16 cellular contexts compared by ENCODE assay signal in the genomic region with DNA sequence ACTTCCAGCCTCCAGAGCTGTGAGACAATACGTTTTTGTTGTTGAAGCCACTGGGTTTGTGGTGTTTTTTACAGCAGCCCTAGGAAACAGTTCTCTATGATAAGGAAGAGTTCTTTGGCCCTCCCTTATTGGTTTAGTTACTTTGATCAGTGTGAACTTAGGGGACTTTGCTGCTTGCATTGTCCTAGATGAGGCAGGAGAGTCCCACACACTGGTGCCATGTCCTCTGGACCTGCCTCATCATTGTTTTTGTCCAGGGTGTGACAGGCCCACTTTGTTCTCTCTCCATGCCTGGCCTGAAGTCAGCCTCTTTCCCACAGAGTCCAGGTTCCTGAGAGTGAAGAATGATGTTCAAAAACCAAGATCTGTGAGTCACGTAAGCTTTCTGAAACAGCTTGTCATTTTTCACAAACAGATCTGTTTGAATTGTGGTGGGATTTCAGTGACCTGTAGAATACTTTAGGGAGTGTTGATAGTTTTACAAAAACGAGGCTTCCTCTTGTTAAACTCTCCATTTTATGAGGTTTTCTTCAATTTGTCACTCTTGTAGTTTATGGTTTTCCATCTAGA.
DNase-seq lines count a peak whose midpoint lies in the region; ATAC-seq and TF ChIP-seq lines count a peak whose summit lies in the region.
"Had no signal": no experiment of that assay in that cellular context is flagged by ENCODE, and none has a peak within 500 bp of the region (broad histone marks: within the 10 kb centered on the region; RNA-seq: fewer than 3 reads in every experiment).

No MANE protein-coding gene starts in this region.

- no peak overlapping the region for H3K56ac ChIP-seq in IMR-90 (ENCODE audit: extremely low read depth, insufficient read depth, low read length)

- H3K14ac ChIP-seq in IMR-90 (replicated peaks; ENCODE audit: low read depth, low read length): no peak overlapping the region

- TF ChIP-seq CTCF in IMR-90 (conservative IDR thresholded peaks at IDR 0.05; ENCODE audit: low read depth, low read length): no peak
- no peak for TF ChIP-seq CTCF in chondrocyte (IDR thresholded peaks at IDR 0.05)
- no peak for TF ChIP-seq CTCF in esophagus squamous epithelium (IDR thresholded peaks at IDR 0.05)

- intact Hi-C loops in IMR-90 (cut with micrococcal nuclease) (no loop called here), esophagus squamous epithelium (cut with DNase I) (no loop called here)

- no peak overlapping the region for H4K8ac ChIP-seq in IMR-90 (ENCODE audit: low read depth in 2 of 2, low read length in 2 of 2)

- H3K9ac ChIP-seq in IMR-90 (ENCODE audit: low read depth, low read length): no peak overlapping the region

- no peak overlapping the region for H2AFZ ChIP-seq in IMR-90 (replicated peaks; ENCODE audit: low read length, poor library complexity)
- H2AFZ ChIP-seq: GM23338 had no signal

- H3K9me3 Mint-ChIP-seq in chondrocyte (ENCODE audit: low read depth): peaks cover under 1% of the 10 kb centered on the region

- H3K79me1 ChIP-seq in IMR-90 (ENCODE audit: low read depth in 1 of 2, low read length in 2 of 2): no peaks in the 10 kb centered on the region

- ATAC-seq in IMR-90 (ENCODE audit: low read depth) (peak; percentile 49; the same call in 1 of the 2 replicates), HG02852 (IDR thresholded peaks at IDR 0.05; ENCODE audit: unreplicated experiment) (no peak)
- ATAC-seq: GM23338 had no signal

- in situ Hi-C loops in IMR-90 (cut with MboI; ENCODE audit: low sequenced_read_pairs): no loop called here

- no peaks in the 10 kb centered on the region for H3K9me1 ChIP-seq in IMR-90 (ENCODE audit: insufficient read depth, low read length)

- no peaks in the 10 kb centered on the region for H3K27me3 Mint-ChIP-seq in chondrocyte (ENCODE audit: low read depth)

- H3K4me3 ChIP-seq in IMR-90 (ENCODE audit: insufficient read depth, low read depth, low read length) (no peak overlapping the region), esophagus squamous epithelium (no peak overlapping the region)
- H3K4me3 ChIP-seq: GM23338, HAP-1 had no signal

- DNase-seq in IMR-90 (peak; percentile 66), amniotic epithelial cell (ENCODE audit: low read depth) (peak; percentile 87), chondrocyte (ENCODE audit: low spot score) (no peak), esophagus squamous epithelium (lab: John Stamatoyannopoulos, UW) (no peak), ureter (ENCODE audit: low spot score) (no peak)
- DNase-seq: C1 segment of cervical spinal cord; Calu3; CD4-positive, alpha-beta memory T cell; COR-L47; DMS53; DMS79 treated with DMSO at 0.1 percent for 48 hours; GF-D8; HFFc6 had no signal

- H3K4me3 Mint-ChIP-seq in chondrocyte (ENCODE audit: unreplicated experiment): no peak overlapping the region
- H3K4me3 Mint-ChIP-seq: CD4-positive, alpha-beta memory T cell; GM23338; HFFc6 had no signal

- H3K27me3 ChIP-seq in IMR-90 (ENCODE audit: control insufficient read depth, insufficient read depth, low read length) (peaks cover 18% of the 10 kb centered on the region), esophagus squamous epithelium (peaks cover 0 to 4% (median 0%) of the 10 kb centered on the region in 4 donors)

- TF ChIP-seq RAD21 in IMR-90 (IDR thresholded peaks at IDR 0.05; ENCODE audit: low read length): no peak

- peaks cover 6% of the 10 kb centered on the region for H3K9me3 ChIP-seq in IMR-90 (ENCODE audit: control insufficient read depth, insufficient read depth, low read length)
- H3K9me3 ChIP-seq in esophagus squamous epithelium: peaks cover 0 to 7% (median 0%) of the 10 kb centered on the region in 3 donors

- H3K4ac ChIP-seq in IMR-90 (ENCODE audit: low read depth, low read length): no peak overlapping the region

- H3K23ac ChIP-seq in IMR-90 (ENCODE audit: low read depth, low read length): no peak overlapping the region; the same call in 1 of the 2 replicates

- POLR2A ChIA-PET in IMR-90 (lab: Charles Lee; ENCODE audit: unreplicated experiment): no interaction called here

- dilution Hi-C loops in IMR-90 (cut with HindIII; ENCODE audit: low sequenced_read_pairs, unreplicated experiment): no loop called here

- no CpG with 5 or more reads among the region's 3 CpGs for WGBS in IMR-90 (ENCODE audit: extremely low coverage in 2 of 2, insufficient read length in 1 of 2), 2 experiments
- WGBS in esophagus squamous epithelium, 2 donors: 51 to 80% methylated on average over 3 of the region's 3 CpGs

- TF ChIP-seq POLR2A in IMR-90 (IDR thresholded peaks at IDR 0.05; ENCODE audit: low read depth, low read length): no peak
- TF ChIP-seq POLR2A in esophagus squamous epithelium (IDR thresholded peaks at IDR 0.05): no peak

- no peak overlapping the region for H2AK5ac ChIP-seq in IMR-90 (ENCODE audit: low read depth, low read length)

- no peak overlapping the region for H3K4me2 ChIP-seq in IMR-90 (ENCODE audit: low read depth, low read length)
- H3K4me2 ChIP-seq: GM23338 had no signal

- H2BK15ac ChIP-seq in IMR-90 (ENCODE audit: low read depth, low read length): no peak overlapping the region

- no peak overlapping the region for H2AK9ac ChIP-seq in IMR-90 (replicated peaks; ENCODE audit: low read depth, low read length, poor library complexity)

- no peak overlapping the region for H4K91ac ChIP-seq in IMR-90 (ENCODE audit: insufficient read depth, low read depth, low read length)

- no TSS peak for BruUV-seq in IMR-90 (replicated peaks; lab: Mats Ljungman, UMichigan)

- peak overlapping the region; percentile 18 for H3K27ac Mint-ChIP-seq in chondrocyte (ENCODE audit: unreplicated experiment)
- H3K27ac Mint-ChIP-seq: CD4-positive, alpha-beta memory T cell; GM23338; HFFc6 had no signal

- H2BK120ac ChIP-seq in IMR-90 (ENCODE audit: low read depth, low read length): no peak overlapping the region

- H3K4me1 Mint-ChIP-seq in chondrocyte (ENCODE audit: low read depth): peaks cover 35% of the 10 kb centered on the region
- H3K4me1 Mint-ChIP-seq: CD4-positive, alpha-beta memory T cell; GM23338 had no signal

- CTCF ChIA-PET in IMR-90 (lab: Yijun Ruan, JAX): no interaction called here

- H3K36me3 Mint-ChIP-seq in chondrocyte (ENCODE audit: low read depth): no peaks in the 10 kb centered on the region

- H3K27ac ChIP-seq in IMR-90 (ENCODE audit: insufficient read depth, low read length) (no peak overlapping the region), esophagus squamous epithelium (no peak overlapping the region)

- H3K4me1 ChIP-seq in IMR-90 (ENCODE audit: control insufficient read depth, insufficient read depth, low read length): no peaks in the 10 kb centered on the region; the same call in 1 of the 2 replicates
- no peaks in the 10 kb centered on the region for H3K4me1 ChIP-seq in esophagus squamous epithelium
- H3K4me1 ChIP-seq: HAP-1 had no signal

- no peak overlapping the region for H3K18ac ChIP-seq in IMR-90 (ENCODE audit: low read depth, low read length)

- H3K36me3 ChIP-seq in IMR-90 (ENCODE audit: control insufficient read depth, insufficient read depth, low read length) (no peaks in the 10 kb centered on the region), esophagus squamous epithelium (no peaks in the 10 kb centered on the region)
- H3K36me3 ChIP-seq: HAP-1 had no signal

- H2BK5ac ChIP-seq in IMR-90 (ENCODE audit: low read depth, low read length, poor library complexity, severe bottlenecking): no peak overlapping the region

- no peak overlapping the region for H4K5ac ChIP-seq in IMR-90 (ENCODE audit: low read depth, low read length)

- H4K20me1 ChIP-seq in IMR-90 (ENCODE audit: insufficient read depth, low read length): no peaks in the 10 kb centered on the region

- no peak overlapping the region for H2BK20ac ChIP-seq in IMR-90 (ENCODE audit: low read depth, low read length)

TF ChIP-seq in IMR-90, 13 proteins besides CTCF, POLR2A, EP300 and RAD21:
- TF ChIP-seq BHLHE40 (IDR thresholded peaks at IDR 0.05; ENCODE audit: low read depth, low read length): no peak
- TF ChIP-seq MAZ (IDR thresholded peaks at IDR 0.05; ENCODE audit: borderline replicate concordance, low read depth, low read length): no peak
- no peak for TF ChIP-seq RCOR1 (IDR thresholded peaks at IDR 0.05; ENCODE audit: insufficient replicate concordance, low read length)
- no peak for TF ChIP-seq CHD1 (IDR thresholded peaks at IDR 0.05; ENCODE audit: low read depth, low read length)
- TF ChIP-seq NFE2L2 (IDR thresholded peaks at IDR 0.05; ENCODE audit: low read depth, low read length): no peak

Comparison
In these comparisons a context has a peak if more than half of its experiments do, and no peak if none do; other contexts are left out.
1. DNase-seq: peak in IMR-90 (single experiment) and amniotic epithelial cell (single experiment); none in chondrocyte (single experiment), esophagus squamous epithelium (single experiment) and ureter (single experiment).